Comparison of ENCODE assay signal across 10 cellular contexts in genomic region chr5:16574789-16575785, GRCh38.
DNase-seq lines count a peak whose midpoint lies in the region; ATAC-seq and TF ChIP-seq lines count a peak whose summit lies in the region.
"Had no signal": no experiment of that assay in that cellular context is flagged by ENCODE, and none has a peak within 500 bp of the region (broad histone marks: within the 10 kb centered on the region; RNA-seq: fewer than 3 reads in every experiment).

No MANE protein-coding gene starts in this region.

- TF ChIP-seq CTCF in astrocyte of the cerebellum (IDR thresholded peaks at IDR 0.05; ENCODE audit: low read depth, low read length, missing control alignments) = no peak

- DNase-seq in activated CD4-positive, CD25-positive, alpha-beta regulatory T cell (lab: John Stamatoyannopoulos, UW) = no peak
- DNase-seq in astrocyte of the cerebellum (ENCODE audit: low read depth) = peak; percentile 86
- peak in 40 of 51 donors; percentile 2 to 89 (median 58) for DNase-seq in hypothalamus (lab: John Stamatoyannopoulos, UW)
- DNase-seq in superior temporal gyrus (ENCODE audit: extremely low spot score) = peak; percentile 79
- no peak for DNase-seq in MV-4-11 (lab: John Stamatoyannopoulos, UW)
- no peak for DNase-seq in activated CD4-positive, alpha-beta T cell treated with anti-CD3 and anti-CD28 coated beads, Interleukin-2, amount 50 U/mL, for 1 hour
- no peak for DNase-seq in stimulated activated CD8-positive, alpha-beta memory T cell treated with anti-CD3 and anti-CD28 coated beads, Interleukin-4, amount 100 ng/mL, for 48 hours
- DNase-seq: 8988T, T-cell had no signal

- in situ Hi-C loops in astrocyte of the cerebellum (cut with HindIII; ENCODE audit: low sequenced_read_pairs) = no loop called here

- H3K4me3 ChIP-seq in astrocyte of the cerebellum (ENCODE audit: low read depth, low read length) = no peak overlapping the region

- ATAC-seq in activated CD4-positive, CD25-positive, alpha-beta regulatory T cell treated with anti-CD3 and anti-CD28 coated beads, Interleukin-2, amount 50 U/mL, for 24 hours = peak; percentile 51 to 70

Comparison
In these comparisons a context has a peak if more than half of its experiments do, and no peak if none do; other contexts are left out.
1. DNase-seq: peak in astrocyte of the cerebellum (single experiment), hypothalamus (40 of 51) and superior temporal gyrus (single experiment); none in activated CD4-positive, CD25-positive, alpha-beta regulatory T cell (0 of 4), MV-4-11 (single experiment), activated CD4-positive, alpha-beta T cell treated with anti-CD3 and anti-CD28 coated beads, Interleukin-2, amount 50 U/mL, for 1 hour (single experiment) and stimulated activated CD8-positive, alpha-beta memory T cell treated with anti-CD3 and anti-CD28 coated beads, Interleukin-4, amount 100 ng/mL, for 48 hours (single experiment).